In genomic region chr5:40685952-40686351, GRCh38 we compare ENCODE assay signal across 10 cellular contexts. TPM values are rescaled to one million over a fixed set of nuclear protein-coding genes. Genes with fewer than 3 reads are reported as not detected.
DNase-seq lines count a peak whose midpoint lies in the region; ATAC-seq and TF ChIP-seq lines count a peak whose summit lies in the region.
"Had no signal": no experiment of that assay in that cellular context is flagged by ENCODE, and none has a peak within 500 bp of the region (broad histone marks: within the 10 kb centered on the region; RNA-seq: fewer than 3 reads in every experiment).

No MANE protein-coding gene starts in this region.

- no peak for TF ChIP-seq EP300 in sigmoid colon (IDR thresholded peaks at IDR 0.05)

- H3K4me1 ChIP-seq in duodenal mucosa (ENCODE audit: control insufficient read depth in 1 of 2, insufficient read depth in 2 of 2, low read length in 2 of 2) (peaks cover 40 to 47% of the 10 kb centered on the region in 2 donors), sigmoid colon (peaks cover 0 to 73% (median 47%) of the 10 kb centered on the region in 4 donors), endodermal cell (ENCODE audit: control insufficient read depth, insufficient read depth, low read length) (no peaks in the 10 kb centered on the region)

- POLR2A ChIA-PET in CD4-positive, alpha-beta T cell (lab: Charles Lee) = interaction anchor here (0.6 to 1.6 kb wide), 11 partner anchors 9 to 317 kb away, joined by 3 to 9 read pairs (median 3); no protein-coding TSS in a partner anchor

- ATAC-seq in CD4-positive, alpha-beta T cell (ENCODE audit: poor library complexity) = no peak
- ATAC-seq in GM21576 (IDR thresholded peaks at IDR 0.05; ENCODE audit: unreplicated experiment) = no peak
- ATAC-seq: GM23338, mucosa of descending colon had no signal

- H3K36me3 ChIP-seq in duodenal mucosa (ENCODE audit: control insufficient read depth in 1 of 2, insufficient read depth in 2 of 2, low read length in 2 of 2) (peaks cover 16 to 17% of the 10 kb centered on the region in 2 donors), sigmoid colon (peaks cover 0 to 9% (median 0%) of the 10 kb centered on the region in 4 donors), endodermal cell (ENCODE audit: control insufficient read depth, insufficient read depth, low read length) (no peaks in the 10 kb centered on the region)

- no peaks in the 10 kb centered on the region for H3K27me3 Mint-ChIP-seq in CD4-positive, alpha-beta T cell
- peaks cover 27% of the 10 kb centered on the region for H3K27me3 Mint-ChIP-seq in endodermal cell (ENCODE audit: insufficient read depth)

- no peaks in the 10 kb centered on the region for H3K9me3 Mint-ChIP-seq in CD4-positive, alpha-beta T cell
- H3K9me3 Mint-ChIP-seq in endodermal cell = no peaks in the 10 kb centered on the region

- no peak overlapping the region for H3K27ac ChIP-seq in CD4-positive, alpha-beta T cell (ENCODE audit: low read depth, low read length)
- H3K27ac ChIP-seq in duodenal mucosa (ENCODE audit: low read depth, low read length) (no peak overlapping the region), sigmoid colon (peak overlapping the region in 3 of 4 donors; percentile 85 to 93 (median 92)), endodermal cell (ENCODE audit: low read depth, low read length) (no peak overlapping the region)

- DNase-seq in CD4-positive, alpha-beta T cell = no peak
- DNase-seq in LNCaP clone FGC (ENCODE audit: low read depth) (peak; percentile 77), sigmoid colon (no peak), islet precursor cell (no peak), endodermal cell (no peak)
- DNase-seq: mucosa of descending colon, NCI-H1436 had no signal

- H3K27ac Mint-ChIP-seq in CD4-positive, alpha-beta T cell = peak overlapping the region; percentile 84
- H3K27ac Mint-ChIP-seq in endodermal cell = no peak overlapping the region
- H3K27ac Mint-ChIP-seq: GM23338 had no signal

- peaks cover 95% of the 10 kb centered on the region for H3K36me3 Mint-ChIP-seq in CD4-positive, alpha-beta T cell (ENCODE audit: low read depth)
- H3K36me3 Mint-ChIP-seq in endodermal cell (ENCODE audit: low read depth) = no peaks in the 10 kb centered on the region

- TF ChIP-seq POLR2A in sigmoid colon (IDR thresholded peaks at IDR 0.05) = no peak

- peak overlapping the region in 1 of 2 donors; percentile 38 for H3K9ac ChIP-seq in duodenal mucosa (ENCODE audit: low read depth in 1 of 2, low read length in 2 of 2)
- no peak overlapping the region for H3K9ac ChIP-seq in endodermal cell (ENCODE audit: extremely low read depth, low read length, poor library complexity, severe bottlenecking)

- peaks cover 77% of the 10 kb centered on the region for H3K4me1 Mint-ChIP-seq in CD4-positive, alpha-beta T cell (ENCODE audit: low read depth)
- H3K4me1 Mint-ChIP-seq in endodermal cell = peaks cover 6% of the 10 kb centered on the region

- H3K9me3 ChIP-seq in CD4-positive, alpha-beta T cell (ENCODE audit: control insufficient read depth, low read length) = no peaks in the 10 kb centered on the region
- H3K9me3 ChIP-seq in duodenal mucosa (ENCODE audit: control insufficient read depth in 1 of 2, low read length in 2 of 2) (no peaks in the 10 kb centered on the region), sigmoid colon (no peaks in the 10 kb centered on the region), endodermal cell (ENCODE audit: control insufficient read depth, low read length) (no peaks in the 10 kb centered on the region)
- H3K9me3 ChIP-seq: mucosa of descending colon had no signal

- no peaks in the 10 kb centered on the region for H3K27me3 ChIP-seq in CD4-positive, alpha-beta T cell (ENCODE audit: control insufficient read depth, insufficient read depth, low read length)
- H3K27me3 ChIP-seq in duodenal mucosa (ENCODE audit: control insufficient read depth in 1 of 2, insufficient read depth in 2 of 2, low read length in 2 of 2) = no peaks in the 10 kb centered on the region
- no peaks in the 10 kb centered on the region for H3K27me3 ChIP-seq in sigmoid colon
- H3K27me3 ChIP-seq in endodermal cell (ENCODE audit: control insufficient read depth, insufficient read depth, low read length, poor library complexity, severe bottlenecking) = peaks cover 28% of the 10 kb centered on the region

- WGBS in sigmoid colon, 2 donors = 34 to 48% methylated on average over 1 of the region's 1 CpG
- WGBS in endodermal cell (ENCODE audit: insufficient coverage in 1 of 2, insufficient read length in 1 of 2), 2 experiments = 96% methylated on average over 1 of the region's 1 CpG; no CpG with 5 or more reads in 1 of the 2 experiments

- CTCF ChIA-PET in CD4-positive, alpha-beta T cell (lab: Charles Lee) = interaction anchor here (0.7 to 2.7 kb wide), 6 partner anchors 9 to 737 kb away, joined by 3 to 7 read pairs (median 4); no protein-coding TSS in a partner anchor

- intact Hi-C loops in CD4-positive, alpha-beta T cell (cut with DNase I, micrococcal nuclease) = loop anchor here (2.0 to 5.0 kb wide), 7 partner anchors 71 to 664 kb away; partner anchors contain the start of gene TTC33 (in 1 of the 2)
- intact Hi-C loops in sigmoid colon (cut with DNase I) = loop anchor here (5.0 to 10.0 kb wide), 3 partner anchors 51 to 1109 kb away; no protein-coding TSS in a partner anchor

- H3K4me3 ChIP-seq in LNCaP clone FGC (ENCODE audit: low read depth, low read length) (no peak overlapping the region), duodenal mucosa (ENCODE audit: low read depth in 1 of 2, low read length in 2 of 2) (peak overlapping the region; percentile 19 to 98), sigmoid colon (peak overlapping the region in 3 of 4 donors; percentile 61 to 84 (median 80)), endodermal cell (ENCODE audit: low read length) (no peak overlapping the region)
- H3K4me3 ChIP-seq: GM23338, mucosa of descending colon had no signal

- H3K4me3 Mint-ChIP-seq in CD4-positive, alpha-beta T cell = peak overlapping the region; percentile 99
- no peak overlapping the region for H3K4me3 Mint-ChIP-seq in endodermal cell
- H3K4me3 Mint-ChIP-seq: GM23338 had no signal

- TF ChIP-seq CTCF in CD4-positive, alpha-beta T cell (IDR thresholded peaks at IDR 0.05) = no peak
- TF ChIP-seq CTCF in LNCaP clone FGC (IDR thresholded peaks at IDR 0.05; ENCODE audit: control insufficient read depth, extremely low read depth, insufficient read depth) (no peak), sigmoid colon (IDR thresholded peaks at IDR 0.05) (no peak), endodermal cell (conservative IDR thresholded peaks at IDR 0.05) (no peak)

RNA-seq across cellular contexts. Expression of gene PTGER4, which starts 6.2 kb away (rescaled TPM):
- 100 to 1,000 TPM; 352 to 356 TPM for total RNA-seq in CD4-positive, alpha-beta T cell
- total RNA-seq in sigmoid colon = 10 to 100 TPM; 44.3 to 77.7 (median 72.8) TPM
- 10 to 100 TPM in 2 of 3 donors, 1 to 10 TPM in 1; 9.0 to 20.1 (median 12.0) TPM for polyA plus RNA-seq in sigmoid colon
- total RNA-seq in endodermal cell = under 1 TPM; 0.15 to 0.71 TPM
- 0.89 TPM for polyA plus RNA-seq in endodermal cell (2013, experiment 1 of 2)
- polyA plus RNA-seq in endodermal cell (2013, experiment 2 of 2) = 3.1 TPM

Comparison
In these comparisons a context has a peak if more than half of its experiments do, and no peak if none do; other contexts are left out.
1. H3K27ac ChIP-seq: peak in sigmoid colon (3 of 4); none in CD4-positive, alpha-beta T cell (single experiment), duodenal mucosa (single experiment) and endodermal cell (single experiment).
2. H3K4me3 ChIP-seq: peak in duodenal mucosa (2 of 2) and sigmoid colon (3 of 4); none in LNCaP clone FGC (single experiment) and endodermal cell (single experiment).
3. RNA of gene PTGER4, which starts 6.2 kb away (total RNA-seq): 352 to 356 TPM in CD4-positive, alpha-beta T cell and 44.3 to 77.7 TPM in sigmoid colon; 0.15 to 0.71 TPM in endodermal cell; every median in the first group is over 10 times any median in the second.